8 cellular contexts compared by ENCODE assay signal in genomic region chr15:99343836-99344551, GRCh38.
DNase-seq lines count a peak whose midpoint lies in the region; ATAC-seq and TF ChIP-seq lines count a peak whose summit lies in the region.

No MANE protein-coding gene starts in this region.

- H3K9me3 ChIP-seq in thyroid gland: no peaks in the 10 kb centered on the region

- no peak overlapping the region for H4K8ac ChIP-seq in mesendoderm (ENCODE audit: low read depth, low read length)

- H2BK15ac ChIP-seq in mesendoderm (replicated peaks; ENCODE audit: low read depth): no peak overlapping the region

- H2BK120ac ChIP-seq in mesendoderm (ENCODE audit: low read depth, low read length): no peak overlapping the region

- no peak overlapping the region for H3K9ac ChIP-seq in mesendoderm (ENCODE audit: low read length)

- H3K4me3 ChIP-seq in cardiac fibroblast (replicated peaks in 1 of 2; ENCODE audit: low read depth in 2 of 2, low read length in 2 of 2) (no peak overlapping the region), mesendoderm (ENCODE audit: low read length) (no peak overlapping the region), thyroid gland (replicated peaks in 1 of 3) (no peak overlapping the region)

- no peak overlapping the region for H2BK5ac ChIP-seq in mesendoderm (ENCODE audit: low read length)

- TF ChIP-seq CTCF in GM10266 (IDR thresholded peaks at IDR 0.05; ENCODE audit: control insufficient read depth, insufficient read depth, low read depth, missing control alignments) (peak; percentile 19), cardiac fibroblast (IDR thresholded peaks at IDR 0.05; ENCODE audit: low read depth, low read length) (peak; percentile 31), thyroid gland (IDR thresholded peaks at IDR 0.05) (peak in 3 of 6 experiments; percentile 6 to 32 (median 16))

- intact Hi-C loops in thyroid gland (cut with DNase I): no loop called here

- H3K4me1 ChIP-seq in mesendoderm (ENCODE audit: control insufficient read depth, low read depth, low read length): no peaks in the 10 kb centered on the region
- peaks cover 8 to 17% of the 10 kb centered on the region in 2 donors for H3K4me1 ChIP-seq in thyroid gland

- no peak overlapping the region for H3K23ac ChIP-seq in mesendoderm (ENCODE audit: low read length)

- DNase-seq in GM10266 (ENCODE audit: extremely low spot score) (no peak), T-helper 2 cell (peak in 3 of 5 experiments; percentile 4 to 16 (median 11)), cardiac fibroblast (ENCODE audit: low read depth in 2 of 2) (peak; percentile 7 to 26), mesendoderm (peak; percentile 48), thyroid gland (peak; percentile 24 to 30)

- no CpG with 5 or more reads among the region's 11 CpGs for WGBS in mesendoderm (ENCODE audit: extremely low coverage, insufficient coverage, low lambda C conversion rate)
- 71 to 74% methylated on average over 11 of the region's 11 CpGs for WGBS in thyroid gland, 2 donors

- H3K4me2 ChIP-seq in mesendoderm (ENCODE audit: low read length): no peak overlapping the region

- no peak overlapping the region for H3K18ac ChIP-seq in mesendoderm (ENCODE audit: low read length)

- H3K79me2 ChIP-seq in mesendoderm (ENCODE audit: control insufficient read depth, insufficient read depth, low read length): no peaks in the 10 kb centered on the region

- no peak for TF ChIP-seq POLR2A in thyroid gland (IDR thresholded peaks at IDR 0.05)

- H4K5ac ChIP-seq in mesendoderm (ENCODE audit: low read length): no peak overlapping the region

- no peaks in the 10 kb centered on the region for H3K36me3 ChIP-seq in mesendoderm (ENCODE audit: control insufficient read depth, insufficient read depth, low read length)
- no peaks in the 10 kb centered on the region for H3K36me3 ChIP-seq in thyroid gland

- H3K27ac ChIP-seq in mesendoderm (ENCODE audit: low read depth, low read length) (no peak overlapping the region), thyroid gland (no peak overlapping the region)

- no peak overlapping the region for H2AK5ac ChIP-seq in mesendoderm (ENCODE audit: low read length)

- H3K27me3 ChIP-seq in mesendoderm (ENCODE audit: insufficient read depth, low read length, poor library complexity) (no peaks in the 10 kb centered on the region), thyroid gland (no peaks in the 10 kb centered on the region)

- no peak overlapping the region for H3K56ac ChIP-seq in mesendoderm (ENCODE audit: low read length)

- ATAC-seq in HG02642 (IDR thresholded peaks at IDR 0.05; ENCODE audit: poor library complexity, unreplicated experiment) (no peak), GM19455 (IDR thresholded peaks at IDR 0.05; ENCODE audit: unreplicated experiment) (no peak), GM21576 (IDR thresholded peaks at IDR 0.05; ENCODE audit: unreplicated experiment) (no peak)

- no peaks in the 10 kb centered on the region for H3K79me1 ChIP-seq in mesendoderm (ENCODE audit: low read length)

- no peak overlapping the region for H3K4ac ChIP-seq in mesendoderm (ENCODE audit: low read depth, low read length)
